8 cellular contexts compared by ENCODE assay signal in genomic region chr3:113912551-113913246, GRCh38. TPM values are rescaled to one million over a fixed set of nuclear protein-coding genes. Genes with fewer than 3 reads are reported as not detected.
DNase-seq lines count a peak whose midpoint lies in the region; ATAC-seq, FAIRE-seq and TF ChIP-seq lines count a peak whose summit lies in the region.

No MANE protein-coding gene starts in this region.

- no peak overlapping the region for H3K27ac Mint-ChIP-seq in astrocyte (ENCODE audit: unreplicated experiment)
- peak overlapping the region; percentile 48 for H3K27ac Mint-ChIP-seq in stimulated activated memory B cell treated with anti-CD40 and anti-IgM and Interleukin-4, amounts not matched to agents 10 μg/mL and 1 μg/mL and 100 μg/mL, for 72 hours

- no peak overlapping the region; the same call in 1 of the 2 replicates for H4K91ac ChIP-seq in IMR-90 (ENCODE audit: insufficient read depth, low read depth, low read length)

- no peak overlapping the region for H4K5ac ChIP-seq in IMR-90 (ENCODE audit: low read depth, low read length)

- H3F3A ChIP-seq in OCI-LY1 (ENCODE audit: insufficient read depth, low read length): no peaks in the 10 kb centered on the region

- TF ChIP-seq CTCF in IMR-90 (conservative IDR thresholded peaks at IDR 0.05; ENCODE audit: low read depth, low read length): peak; percentile 68
- TF ChIP-seq CTCF in OCI-LY1 (IDR thresholded peaks at IDR 0.05; ENCODE audit: low read length): peak; percentile 80
- TF ChIP-seq CTCF in astrocyte (IDR thresholded peaks at IDR 0.05; ENCODE audit: insufficient read depth, low read depth, low read length): peak; percentile 73

- H3K4me2 ChIP-seq in IMR-90 (ENCODE audit: low read depth, low read length): peak overlapping the region; percentile 61; the same call in 1 of the 2 replicates
- no peak overlapping the region for H3K4me2 ChIP-seq in OCI-LY1 (ENCODE audit: low read length)
- no peak overlapping the region for H3K4me2 ChIP-seq in astrocyte (ENCODE audit: low read length)

- peak; percentile 95 for FAIRE-seq in astrocyte (lab: Jason Lieb, UNC)

- H3K23ac ChIP-seq in IMR-90 (ENCODE audit: low read depth, low read length): no peak overlapping the region

- H3K36me3 Mint-ChIP-seq in astrocyte (ENCODE audit: low read depth, unreplicated experiment): no peaks in the 10 kb centered on the region
- no peaks in the 10 kb centered on the region for H3K36me3 Mint-ChIP-seq in stimulated activated memory B cell treated with anti-CD40 and anti-IgM and Interleukin-4, amounts not matched to agents 10 μg/mL and 1 μg/mL and 100 μg/mL, for 72 hours

- no peaks in the 10 kb centered on the region for H3K9me1 ChIP-seq in IMR-90 (ENCODE audit: insufficient read depth, low read length)

- H3K27me3 ChIP-seq in IMR-90 (ENCODE audit: control insufficient read depth, insufficient read depth, low read length): no peaks in the 10 kb centered on the region
- no peaks in the 10 kb centered on the region for H3K27me3 ChIP-seq in OCI-LY1 (ENCODE audit: insufficient read depth, low read length)
- H3K27me3 ChIP-seq in astrocyte (ENCODE audit: insufficient read depth, low read length): no peaks in the 10 kb centered on the region

- H3K9ac ChIP-seq in IMR-90 (ENCODE audit: low read depth, low read length) (no peak overlapping the region), OCI-LY1 (ENCODE audit: low read length) (no peak overlapping the region), astrocyte (ENCODE audit: low read length) (no peak overlapping the region)

- H3K4me3 Mint-ChIP-seq in astrocyte (ENCODE audit: unreplicated experiment): no peak overlapping the region
- H3K4me3 Mint-ChIP-seq in stimulated activated memory B cell treated with anti-CD40 and anti-IgM and Interleukin-4, amounts not matched to agents 10 μg/mL and 1 μg/mL and 100 μg/mL, for 72 hours: no peak overlapping the region

- H3K14ac ChIP-seq in IMR-90 (replicated peaks; ENCODE audit: low read depth, low read length): no peak overlapping the region

- CTCF ChIA-PET in IMR-90 (lab: Yijun Ruan, JAX): interaction anchor here (0.6 to 2.3 kb wide), 7 partner anchors 14 to 176 kb away, joined by 3 to 8 read pairs (median 4); no protein-coding TSS in a partner anchor

- peak in 5 of 6 experiments; percentile 0 to 37 (median 6) for DNase-seq in stimulated activated naive CD4-positive, alpha-beta T cell (lab: John Stamatoyannopoulos, UW)
- DNase-seq in stimulated activated naive CD4-positive, alpha-beta T cell treated with Interleukin-2 at 50 U/mL for 16 hours (lab: John Stamatoyannopoulos, UW): no peak
- DNase-seq in IMR-90 (peak; percentile 77), astrocyte (ENCODE audit: low read depth) (peak; percentile 50), iris pigment epithelial cell (ENCODE audit: low read depth) (peak; percentile 66)

- H4K8ac ChIP-seq in IMR-90 (ENCODE audit: low read depth in 2 of 2, low read length in 2 of 2): no peak overlapping the region

- POLR2A ChIA-PET in IMR-90 (lab: Charles Lee; ENCODE audit: unreplicated experiment): no interaction called here

- H3K27me3 Mint-ChIP-seq in astrocyte (ENCODE audit: low read depth, unreplicated experiment): no peaks in the 10 kb centered on the region
- no peaks in the 10 kb centered on the region for H3K27me3 Mint-ChIP-seq in stimulated activated memory B cell treated with anti-CD40 and anti-IgM and Interleukin-4, amounts not matched to agents 10 μg/mL and 1 μg/mL and 100 μg/mL, for 72 hours

- in situ Hi-C loops in IMR-90 (cut with MboI; ENCODE audit: low sequenced_read_pairs): loop anchor here (5.0 to 10.0 kb wide), 2 partner anchors 70 to 178 kb away; no protein-coding TSS in a partner anchor

- H3K4me1 ChIP-seq in IMR-90 (ENCODE audit: control insufficient read depth, insufficient read depth, low read length) (0 out of 2 replicates have a peak, but pooled peaks cover 2% of the 10 kb centered on the region), OCI-LY1 (ENCODE audit: insufficient read depth, low read length, severe bottlenecking) (peaks cover 2% of the 10 kb centered on the region), astrocyte (ENCODE audit: insufficient read depth, low read length) (peaks cover 9% of the 10 kb centered on the region)

- H4K20me1 ChIP-seq in IMR-90 (ENCODE audit: insufficient read depth, low read length) (no peaks in the 10 kb centered on the region), OCI-LY1 (ENCODE audit: insufficient read depth, low read length) (no peaks in the 10 kb centered on the region), astrocyte (ENCODE audit: insufficient read depth, low read length) (no peaks in the 10 kb centered on the region)

- no peaks in the 10 kb centered on the region for H3K9me3 Mint-ChIP-seq in astrocyte (ENCODE audit: unreplicated experiment)
- H3K9me3 Mint-ChIP-seq in stimulated activated memory B cell treated with anti-CD40 and anti-IgM and Interleukin-4, amounts not matched to agents 10 μg/mL and 1 μg/mL and 100 μg/mL, for 72 hours: no peaks in the 10 kb centered on the region

- H3K4me3 ChIP-seq in IMR-90 (ENCODE audit: insufficient read depth, low read depth, low read length) (no peak overlapping the region), OCI-LY1 (ENCODE audit: low read depth, low read length, poor library complexity, severe bottlenecking) (no peak overlapping the region), astrocyte (ENCODE audit: insufficient read depth, low read depth, low read length) (no peak overlapping the region)

- peak; percentile 74 for TF ChIP-seq RAD21 in IMR-90 (IDR thresholded peaks at IDR 0.05; ENCODE audit: low read length)

- H3K18ac ChIP-seq in IMR-90 (ENCODE audit: low read depth, low read length): no peak overlapping the region

- no peak overlapping the region for H2BK15ac ChIP-seq in IMR-90 (ENCODE audit: low read depth, low read length)

- ATAC-seq in GM21825 (IDR thresholded peaks at IDR 0.05; ENCODE audit: unreplicated experiment) (peak; percentile 95), IMR-90 (ENCODE audit: low read depth) (peak; percentile 87)
- ATAC-seq in stimulated activated memory B cell treated with anti-CD40 and anti-IgM and Interleukin-4, amounts not matched to agents 10 μg/mL and 1 μg/mL and 100 μg/mL, for 72 hours: peak; percentile 81

- H2BK120ac ChIP-seq in IMR-90 (ENCODE audit: low read depth, low read length): no peak overlapping the region

- no peak overlapping the region for H3K56ac ChIP-seq in IMR-90 (ENCODE audit: extremely low read depth, insufficient read depth, low read length)

- H3K4ac ChIP-seq in IMR-90 (ENCODE audit: low read depth, low read length): no peak overlapping the region; the same call in 1 of the 2 replicates

- H3K79me2 ChIP-seq in OCI-LY1 (ENCODE audit: insufficient read depth, low read length) (no peaks in the 10 kb centered on the region), astrocyte (ENCODE audit: insufficient read depth, low read length) (no peaks in the 10 kb centered on the region)

- intact Hi-C loops in IMR-90 (cut with micrococcal nuclease): loop anchor here (1.0 to 2.0 kb wide), 2 partner anchors 73 to 176 kb away; no protein-coding TSS in a partner anchor

- H3K4me1 Mint-ChIP-seq in astrocyte (ENCODE audit: low read depth, unreplicated experiment): no peaks in the 10 kb centered on the region
- H3K4me1 Mint-ChIP-seq in stimulated activated memory B cell treated with anti-CD40 and anti-IgM and Interleukin-4, amounts not matched to agents 10 μg/mL and 1 μg/mL and 100 μg/mL, for 72 hours: no peaks in the 10 kb centered on the region

- H3K9me2 ChIP-seq in OCI-LY1 (ENCODE audit: low read depth, low read length): no peaks in the 10 kb centered on the region

- no TSS peak for BruUV-seq in IMR-90 (replicated peaks; lab: Mats Ljungman, UMichigan)

- TF ChIP-seq POLR2A in IMR-90 (IDR thresholded peaks at IDR 0.05; ENCODE audit: low read depth, low read length): no peak

- no peaks in the 10 kb centered on the region for H3K36me3 ChIP-seq in IMR-90 (ENCODE audit: control insufficient read depth, insufficient read depth, low read length)
- no peaks in the 10 kb centered on the region for H3K36me3 ChIP-seq in OCI-LY1 (ENCODE audit: insufficient read depth, low read length)
- no peaks in the 10 kb centered on the region for H3K36me3 ChIP-seq in astrocyte (ENCODE audit: insufficient read depth, low read length)

- H2AK9ac ChIP-seq in IMR-90 (replicated peaks; ENCODE audit: low read depth, low read length, poor library complexity): no peak overlapping the region

- H3K9me3 ChIP-seq in IMR-90 (ENCODE audit: control insufficient read depth, insufficient read depth, low read length): no peaks in the 10 kb centered on the region
- H3K9me3 ChIP-seq in OCI-LY1 (ENCODE audit: low read length): no peaks in the 10 kb centered on the region
- H3K9me3 ChIP-seq in astrocyte (ENCODE audit: insufficient read depth, low read depth, low read length): no peaks in the 10 kb centered on the region

- no peak overlapping the region for H2BK5ac ChIP-seq in IMR-90 (ENCODE audit: low read depth, low read length, poor library complexity, severe bottlenecking)

- dilution Hi-C loops in IMR-90 (cut with HindIII; ENCODE audit: low sequenced_read_pairs, unreplicated experiment): no loop called here

- 40% methylated on average over 2 of the region's 3 CpGs; no CpG with 5 or more reads in 1 of the 2 experiments for WGBS in IMR-90 (ENCODE audit: extremely low coverage in 2 of 2, insufficient read length in 1 of 2), 2 experiments

- no peak overlapping the region for H2AK5ac ChIP-seq in IMR-90 (ENCODE audit: low read depth, low read length)

- no peak overlapping the region for H2BK20ac ChIP-seq in IMR-90 (ENCODE audit: low read depth, low read length)

- H2AFZ ChIP-seq in IMR-90 (replicated peaks; ENCODE audit: low read length, poor library complexity): no peak overlapping the region
- H2AFZ ChIP-seq in OCI-LY1 (ENCODE audit: low read length): no peak overlapping the region
- no peak overlapping the region for H2AFZ ChIP-seq in astrocyte (ENCODE audit: low read depth, low read length)

- no peaks in the 10 kb centered on the region for H3K79me1 ChIP-seq in IMR-90 (ENCODE audit: low read depth in 1 of 2, low read length in 2 of 2)

- no peak overlapping the region for H3K27ac ChIP-seq in IMR-90 (ENCODE audit: insufficient read depth, low read length)
- H3K27ac ChIP-seq in OCI-LY1 (ENCODE audit: low read depth, low read length, poor library complexity, severe bottlenecking): no peak overlapping the region
- no peak overlapping the region for H3K27ac ChIP-seq in astrocyte (ENCODE audit: low read depth, low read length)

TF ChIP-seq in IMR-90, 13 proteins besides CTCF, POLR2A, EP300 and RAD21 (continues in another document):
- peak; percentile 38; the same call in 1 of the 2 replicates for TF ChIP-seq FOS (IDR thresholded peaks at IDR 0.05; ENCODE audit: low read depth, low read length)

RNA-seq across cellular contexts. Expression of gene ZDHHC23, which starts 35.1 kb away (rescaled TPM):
- total RNA-seq in IMR-90 (2012; rRNA removed) (0.83 and 0.90 TPM in 2 replicates), astrocyte (0.67 and 0.68 TPM in 2 replicates)
- polyA plus RNA-seq in IMR-90 (2012; rRNA removed): 0.24 and 0.50 TPM in 2 replicates
- polyA plus RNA-seq in IMR-90 (2012; cell fraction: cytosol; rRNA removed): 0.05 and 0.09 TPM in 2 replicates
- polyA plus RNA-seq in IMR-90 (2012; cell fraction: nucleus; rRNA removed; ENCODE audit: low replicate concordance): 0.34 and 0.92 TPM in 2 replicates
